ENCODE assay signal across 13 cellular contexts in the genomic region with DNA sequence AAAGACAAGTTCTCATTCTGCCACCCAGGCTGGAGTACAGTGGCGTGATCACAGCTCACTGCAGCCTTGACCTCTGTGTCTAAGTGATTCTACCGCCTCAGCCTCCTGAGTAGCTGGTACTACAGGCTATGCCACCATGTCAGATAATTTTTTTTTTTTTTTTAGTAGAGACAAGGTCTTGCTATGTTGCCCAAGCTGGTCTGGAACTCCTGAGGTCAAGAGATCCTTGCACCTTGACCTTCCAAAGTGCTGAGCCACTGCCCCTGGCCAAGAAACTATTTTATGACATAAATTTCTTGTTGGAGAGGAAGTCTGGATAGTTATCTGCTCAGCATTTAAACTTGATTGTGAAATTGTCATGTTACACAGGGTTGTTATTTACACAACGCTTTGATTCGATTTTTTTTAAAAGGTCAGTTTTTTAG. TPM values are rescaled to one million over a fixed set of nuclear protein-coding genes. Genes with fewer than 3 reads are reported as not detected.
DNase-seq lines count a peak whose midpoint lies in the region; ATAC-seq, FAIRE-seq and TF ChIP-seq lines count a peak whose summit lies in the region.
"Had no signal": no experiment of that assay in that cellular context is flagged by ENCODE, and none has a peak within 500 bp of the region (broad histone marks: within the 10 kb centered on the region; RNA-seq: fewer than 3 reads in every experiment).

No MANE protein-coding gene starts in this region.

- in situ Hi-C loops in HepG2 (cut with HindIII; ENCODE audit: extremely low pct_ligation_motif_present, low pct_unique_long_range_greater_than_20kb), result no loop called here

- no peak for TF ChIP-seq CTCF in activated B cell treated with CpG ODN at 0.5 μM for 24 hours (IDR thresholded peaks at IDR 0.05)
- no peak for TF ChIP-seq CTCF in HepG2 (CRISPR knock-in tag; IDR thresholded peaks at IDR 0.05)

- BruUV-seq in HepG2 (replicated peaks; lab: Mats Ljungman, UMichigan), result no TSS peak

- POLR2A ChIA-PET in activated B cell treated with CpG ODN at 0.5 μM for 24 hours (lab: Charles Lee), result no interaction called here
- POLR2A ChIA-PET in HepG2 (lab: Yijun Ruan, JAX), result interaction anchor here (4.0 kb wide), 1 partner anchor 14 kb away, joined by 82 read pairs; no protein-coding TSS in a partner anchor

- H3K27ac ChIP-seq in HepG2 (ENCODE audit: extremely low read length, insufficient read depth, low read length), result peak overlapping the region; percentile 95
- H3K27ac ChIP-seq in subcutaneous abdominal adipose tissue (ENCODE audit: low read depth, low read length), result peak overlapping the region; percentile 67
- no peak overlapping the region for H3K27ac ChIP-seq in aorta (ENCODE audit: low read depth in 1 of 2, low read length in 2 of 2)
- H3K27ac ChIP-seq: RWPE1 had no signal

- no peak for FAIRE-seq in HepG2 (lab: Jason Lieb, UNC)
- FAIRE-seq: islet of Langerhans had no signal

- H4K20me1 ChIP-seq in HepG2 (ENCODE audit: insufficient read depth, low read length), result no peaks in the 10 kb centered on the region

- CTCF ChIA-PET in activated B cell treated with CpG ODN at 0.5 μM for 24 hours (lab: Charles Lee) (no interaction called here), HepG2 (lab: Yijun Ruan, JAX; ENCODE audit: low intra/inter-chr PET ratio, low total read pairs) (interaction anchor here (0.9 kb wide), 1 partner anchor 30 kb away, joined by 3 read pairs; no protein-coding TSS in a partner anchor)

- peaks cover 38% of the 10 kb centered on the region for H3K36me3 Mint-ChIP-seq in activated B cell treated with CpG ODN at 0.5 μM for 24 hours (ENCODE audit: low read depth)

- peaks cover 55% of the 10 kb centered on the region for H3K4me1 ChIP-seq in HepG2 (ENCODE audit: insufficient read depth, low read length)
- H3K4me1 ChIP-seq in subcutaneous abdominal adipose tissue (ENCODE audit: control insufficient read depth in 5 of 5, insufficient read depth in 5 of 5, low read length in 5 of 5), result peaks cover 0 to 43% (median 32%) of the 10 kb centered on the region in 5 donors
- no peaks in the 10 kb centered on the region for H3K4me1 ChIP-seq in aorta (ENCODE audit: control insufficient read depth in 1 of 2, insufficient read depth in 2 of 2, low read length in 2 of 2)

- H3K36me3 ChIP-seq in HepG2 (replicated peaks in 1 of 2; ENCODE audit: control insufficient read depth in 1 of 2, insufficient read depth in 2 of 2, low read length in 2 of 2) (peaks cover 8 to 27% of the 10 kb centered on the region in 2 experiments), subcutaneous abdominal adipose tissue (ENCODE audit: control insufficient read depth in 5 of 5, insufficient read depth in 5 of 5, low read length in 5 of 5) (peaks cover 9 to 31% (median 24%) of the 10 kb centered on the region in 5 donors), aorta (ENCODE audit: control insufficient read depth in 1 of 2, insufficient read depth in 2 of 2, low read length in 1 of 2) (peaks cover under 1 to 5% of the 10 kb centered on the region in 2 donors)

- H3K27me3 ChIP-seq in HepG2 (ENCODE audit: control insufficient read depth in 1 of 2, insufficient read depth in 2 of 2, low read length in 2 of 2) (no peaks in the 10 kb centered on the region), subcutaneous abdominal adipose tissue (ENCODE audit: control insufficient read depth in 5 of 5, insufficient read depth in 4 of 5, low read length in 5 of 5) (no peaks in the 10 kb centered on the region), aorta (ENCODE audit: control insufficient read depth in 1 of 2, insufficient read depth in 2 of 2, low read length in 1 of 2) (no peaks in the 10 kb centered on the region)

- H3K4me3 Mint-ChIP-seq in activated B cell treated with CpG ODN at 0.5 μM for 24 hours, result peak overlapping the region; percentile 4

- H3K9ac ChIP-seq in HepG2 (ENCODE audit: insufficient read depth, low read depth, low read length) (no peak overlapping the region), subcutaneous abdominal adipose tissue (ENCODE audit: low read length in 5 of 5) (peak overlapping the region in 1 of 5 donors; percentile 2)

- H3K4me3 ChIP-seq in HepG2 (replicated peaks in 1 of 3; ENCODE audit: insufficient read depth in 1 of 3, low read depth in 2 of 3, low read length in 3 of 3) (no peak overlapping the region; a peak in 2 of 6 replicates), subcutaneous abdominal adipose tissue (ENCODE audit: low read depth in 1 of 5, low read length in 5 of 5) (no peak overlapping the region), aorta (ENCODE audit: low read length in 2 of 2) (no peak overlapping the region)

- no peaks in the 10 kb centered on the region for H3K9me3 ChIP-seq in HepG2 (ENCODE audit: low read length)
- peaks cover 0 to 2% (median 0%) of the 10 kb centered on the region in 5 donors for H3K9me3 ChIP-seq in subcutaneous abdominal adipose tissue (ENCODE audit: control insufficient read depth in 5 of 5, low read length in 5 of 5)
- peaks cover 2% of the 10 kb centered on the region for H3K9me3 ChIP-seq in aorta (ENCODE audit: control insufficient read depth, low read length)

- no peaks in the 10 kb centered on the region for H3K27me3 Mint-ChIP-seq in activated B cell treated with CpG ODN at 0.5 μM for 24 hours

- DNase-seq in SIG-M5 treated with dmso at 0.1 percent for 504 hours (lab: John Stamatoyannopoulos, UW; ENCODE audit: unreplicated experiment) (peak; percentile 37), SIG-M5 (lab: John Stamatoyannopoulos, UW) (no peak), activated B cell treated with CpG ODN at 0.5 μM for 24 hours (no peak), HepG2 (ENCODE audit: low spot score) (no peak), aorta (no peak), T-helper 9 cell (no peak), middle frontal gyrus (ENCODE audit: extremely low spot score, low spot score) (no peak)
- DNase-seq: HFFc6, NCI-H146, NCI-H524 had no signal

- TF ChIP-seq POLR2A in HepG2 (IDR thresholded peaks at IDR 0.05; ENCODE audit: insufficient read depth in 1 of 2, low read depth in 2 of 2, low read length in 2 of 2), result no peak

- H3K4me1 Mint-ChIP-seq in activated B cell treated with CpG ODN at 0.5 μM for 24 hours, result peaks cover 14% of the 10 kb centered on the region

- H3K79me2 ChIP-seq in HepG2 (ENCODE audit: insufficient read depth, low read length), result peaks cover 28% of the 10 kb centered on the region

- peak overlapping the region; percentile 84 for H3K4me2 ChIP-seq in HepG2 (ENCODE audit: low read depth, low read length)

- ATAC-seq in activated B cell treated with CpG ODN at 0.5 μM for 24 hours (ENCODE audit: low read depth) (no peak), HepG2 (no peak), aorta (ENCODE audit: low FRiP score) (no peak)

- H3K27ac Mint-ChIP-seq in activated B cell treated with CpG ODN at 0.5 μM for 24 hours, result no peak overlapping the region
- H3K27ac Mint-ChIP-seq: HFFc6 had no signal

- TF ChIP-seq EP300 in HepG2 (IDR thresholded peaks at IDR 0.05; ENCODE audit: low read depth in 2 of 2, low read length in 2 of 2), result no peak
- no peak for TF ChIP-seq EP300 in HepG2 (CRISPR knock-in tag; IDR thresholded peaks at IDR 0.05; ENCODE audit: borderline replicate concordance)

- H2AFZ ChIP-seq in HepG2 (ENCODE audit: low read length), result no peak overlapping the region

- H3K9me3 Mint-ChIP-seq in activated B cell treated with CpG ODN at 0.5 μM for 24 hours, result peaks cover 16% of the 10 kb centered on the region

- WGBS in HepG2 (ENCODE audit: low lambda C conversion rate), result 33% methylated on average over 4 of the region's 4 CpGs
- WGBS in aorta, 2 donors, result 87 to 89% methylated on average over 4 of the region's 4 CpGs

- TF ChIP-seq RAD21 in HepG2 (CRISPR knock-in tag; IDR thresholded peaks at IDR 0.05), result no peak

- intact Hi-C loops in activated B cell treated with CpG ODN at 0.5 μM for 24 hours (cut with micrococcal nuclease) (no loop called here), HepG2 (cut with micrococcal nuclease; ENCODE audit: unreplicated experiment) (no loop called here), aorta (cut with DNase I) (no loop called here)

TF ChIP-seq in HepG2, 621 proteins besides CTCF, POLR2A, EP300 and RAD21 (continues in another document):
- TF ChIP-seq FOXA1 (IDR thresholded peaks at IDR 0.05), result no peak; the same call in 1 of the 2 replicates
- peak; percentile 37; the same call in 1 of the 2 replicates for TF ChIP-seq FOXA1 (CRISPR knock-in tag; IDR thresholded peaks at IDR 0.05)
- TF ChIP-seq RBFOX2 (IDR thresholded peaks at IDR 0.05; ENCODE audit: low read depth, low read length), result no peak
- TF ChIP-seq ZNF607 (CRISPR knock-in tag; IDR thresholded peaks at IDR 0.05; ENCODE audit: borderline replicate concordance), result 0 out of 2 replicates have a peak, but pooled peaks have one; percentile 36
- no peak for TF ChIP-seq ZNF768 (CRISPR knock-in tag; IDR thresholded peaks at IDR 0.05)
- TF ChIP-seq ZNF766 (CRISPR knock-in tag; IDR thresholded peaks at IDR 0.05; ENCODE audit: borderline replicate concordance), result no peak
- TF ChIP-seq NR2F1 (CRISPR knock-in tag; IDR thresholded peaks at IDR 0.05), result 0 out of 4 replicates have a peak, but pooled peaks of 1 of the 2 experiments have one; percentile 40

RNA-seq across cellular contexts. Expression of a gene that starts 2.1 kb away (rescaled TPM):
- total RNA-seq in activated B cell treated with CpG ODN at 0.5 μM for 24 hours, result 8.1 and 9.3 TPM in 2 replicates
- total RNA-seq in HepG2 (2016; rRNA removed; fragmentation: Illumina TruSeq; extraction: Trizol), result 62.3 and 65.6 TPM in 2 replicates
- 30.7 and 32.1 TPM in 2 replicates for total RNA-seq in HepG2 (2016; cell fraction: cytosol; rRNA removed; fragmentation: Illumina TruSeq; extraction: Trizol; ENCODE audit: low read depth)
- total RNA-seq in HepG2 (2016; cell fraction: insoluble cytoplasmic fraction; rRNA removed; fragmentation: Illumina TruSeq; extraction: Trizol), result 63.7 and 66.1 TPM in 2 replicates
- total RNA-seq in HepG2 (2016; cell fraction: membrane; rRNA removed; fragmentation: Illumina TruSeq; extraction: Trizol), result 42.1 and 43.2 TPM in 2 replicates
- 47.4 and 48.2 TPM in 2 replicates for total RNA-seq in HepG2 (2016; cell fraction: nucleus; rRNA removed; fragmentation: Illumina TruSeq; extraction: Trizol)
- polyA plus RNA-seq in HepG2 (2011; rRNA removed), result 29.8 and 36.7 TPM in 2 replicates
- polyA plus RNA-seq in HepG2 (2011; cell fraction: cytosol; rRNA removed), result 24.8 and 30.0 TPM in 2 replicates
- 11.2 and 14.2 TPM in 2 replicates for polyA plus RNA-seq in HepG2 (2011; cell fraction: nucleus; rRNA removed)
- polyA plus RNA-seq in HepG2 (2012), result 36.7 and 52.0 TPM in 2 replicates
- 24.1 and 29.6 TPM in 2 replicates for polyA plus RNA-seq in HepG2 (2016; cell fraction: cytosol; fragmentation: Illumina TruSeq; extraction: Trizol; ENCODE audit: low read depth)
- 55.1 and 61.6 TPM in 2 replicates for polyA plus RNA-seq in HepG2 (2016; cell fraction: insoluble cytoplasmic fraction; fragmentation: Illumina TruSeq; extraction: Trizol; ENCODE audit: low read depth)
- 28.6 and 29.9 TPM in 2 replicates for polyA plus RNA-seq in HepG2 (2016; cell fraction: membrane; fragmentation: Illumina TruSeq; extraction: Trizol; ENCODE audit: low read depth)
- polyA plus RNA-seq in HepG2 (2016; cell fraction: nucleus; fragmentation: Illumina TruSeq; extraction: Trizol; ENCODE audit: insufficient read depth, low read depth), result 42.1 and 48.3 TPM in 2 replicates
- polyA minus RNA-seq in HepG2 (2011; rRNA and poly(A)+ RNA removed; ENCODE audit: low replicate concordance), result 2.0 and 17.9 TPM in 2 replicates
- polyA minus RNA-seq in HepG2 (2011; cell fraction: cytosol; rRNA and poly(A)+ RNA removed), result 19.6 and 22.0 TPM in 2 replicates
- 51.8 and 53.6 TPM in 2 replicates for polyA minus RNA-seq in HepG2 (2011; cell fraction: nucleus; rRNA and poly(A)+ RNA removed)
- total RNA-seq in aorta, result 10 to 100 TPM; 19.4 to 24.8 TPM
- polyA plus RNA-seq in aorta, result 10 to 100 TPM; 16.6 to 17.3 TPM

Comparison
In these comparisons a context has a peak if more than half of its experiments do, and no peak if none do; other contexts are left out.
1. H3K27ac ChIP-seq: peak in HepG2 (single experiment) and subcutaneous abdominal adipose tissue (single experiment); none in aorta (0 of 2).